1 cellular context compared by ENCODE assay signal in genomic region chr1:966135-966602, GRCh38.
TF ChIP-seq lines count a peak whose summit lies in the region.

A gene with protein sequence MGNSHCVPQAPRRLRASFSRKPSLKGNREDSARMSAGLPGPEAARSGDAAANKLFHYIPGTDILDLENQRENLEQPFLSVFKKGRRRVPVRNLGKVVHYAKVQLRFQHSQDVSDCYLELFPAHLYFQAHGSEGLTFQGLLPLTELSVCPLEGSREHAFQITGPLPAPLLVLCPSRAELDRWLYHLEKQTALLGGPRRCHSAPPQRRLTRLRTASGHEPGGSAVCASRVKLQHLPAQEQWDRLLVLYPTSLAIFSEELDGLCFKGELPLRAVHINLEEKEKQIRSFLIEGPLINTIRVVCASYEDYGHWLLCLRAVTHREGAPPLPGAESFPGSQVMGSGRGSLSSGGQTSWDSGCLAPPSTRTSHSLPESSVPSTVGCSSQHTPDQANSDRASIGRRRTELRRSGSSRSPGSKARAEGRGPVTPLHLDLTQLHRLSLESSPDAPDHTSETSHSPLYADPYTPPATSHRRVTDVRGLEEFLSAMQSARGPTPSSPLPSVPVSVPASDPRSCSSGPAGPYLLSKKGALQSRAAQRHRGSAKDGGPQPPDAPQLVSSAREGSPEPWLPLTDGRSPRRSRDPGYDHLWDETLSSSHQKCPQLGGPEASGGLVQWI (plus strand): TSS chr1:966482. CDS start chr1:966532, 50 bp downstream.

TF ChIP-seq in HepG2, 621 proteins besides CTCF, POLR2A, EP300 and RAD21 (continued from another document and continues in another):
- no peak for TF ChIP-seq ZNF546 (CRISPR knock-in tag; conservative IDR thresholded peaks at IDR 0.05)
- TF ChIP-seq ZNF224 (CRISPR knock-in tag; IDR thresholded peaks at IDR 0.05) = no peak
- TF ChIP-seq MAFG (CRISPR knock-in tag; IDR thresholded peaks at IDR 0.05) = no peak
- TF ChIP-seq, protein P1, sequence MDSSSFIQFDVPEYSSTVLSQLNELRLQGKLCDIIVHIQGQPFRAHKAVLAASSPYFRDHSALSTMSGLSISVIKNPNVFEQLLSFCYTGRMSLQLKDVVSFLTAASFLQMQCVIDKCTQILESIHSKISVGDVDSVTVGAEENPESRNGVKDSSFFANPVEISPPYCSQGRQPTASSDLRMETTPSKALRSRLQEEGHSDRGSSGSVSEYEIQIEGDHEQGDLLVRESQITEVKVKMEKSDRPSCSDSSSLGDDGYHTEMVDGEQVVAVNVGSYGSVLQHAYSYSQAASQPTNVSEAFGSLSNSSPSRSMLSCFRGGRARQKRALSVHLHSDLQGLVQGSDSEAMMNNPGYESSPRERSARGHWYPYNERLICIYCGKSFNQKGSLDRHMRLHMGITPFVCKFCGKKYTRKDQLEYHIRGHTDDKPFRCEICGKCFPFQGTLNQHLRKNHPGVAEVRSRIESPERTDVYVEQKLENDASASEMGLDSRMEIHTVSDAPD (CRISPR knock-in tag; IDR thresholded peaks at IDR 0.05) = no peak
- no peak for TF ChIP-seq ZNF3 (CRISPR knock-in tag; IDR thresholded peaks at IDR 0.05)
- TF ChIP-seq, protein P2, sequence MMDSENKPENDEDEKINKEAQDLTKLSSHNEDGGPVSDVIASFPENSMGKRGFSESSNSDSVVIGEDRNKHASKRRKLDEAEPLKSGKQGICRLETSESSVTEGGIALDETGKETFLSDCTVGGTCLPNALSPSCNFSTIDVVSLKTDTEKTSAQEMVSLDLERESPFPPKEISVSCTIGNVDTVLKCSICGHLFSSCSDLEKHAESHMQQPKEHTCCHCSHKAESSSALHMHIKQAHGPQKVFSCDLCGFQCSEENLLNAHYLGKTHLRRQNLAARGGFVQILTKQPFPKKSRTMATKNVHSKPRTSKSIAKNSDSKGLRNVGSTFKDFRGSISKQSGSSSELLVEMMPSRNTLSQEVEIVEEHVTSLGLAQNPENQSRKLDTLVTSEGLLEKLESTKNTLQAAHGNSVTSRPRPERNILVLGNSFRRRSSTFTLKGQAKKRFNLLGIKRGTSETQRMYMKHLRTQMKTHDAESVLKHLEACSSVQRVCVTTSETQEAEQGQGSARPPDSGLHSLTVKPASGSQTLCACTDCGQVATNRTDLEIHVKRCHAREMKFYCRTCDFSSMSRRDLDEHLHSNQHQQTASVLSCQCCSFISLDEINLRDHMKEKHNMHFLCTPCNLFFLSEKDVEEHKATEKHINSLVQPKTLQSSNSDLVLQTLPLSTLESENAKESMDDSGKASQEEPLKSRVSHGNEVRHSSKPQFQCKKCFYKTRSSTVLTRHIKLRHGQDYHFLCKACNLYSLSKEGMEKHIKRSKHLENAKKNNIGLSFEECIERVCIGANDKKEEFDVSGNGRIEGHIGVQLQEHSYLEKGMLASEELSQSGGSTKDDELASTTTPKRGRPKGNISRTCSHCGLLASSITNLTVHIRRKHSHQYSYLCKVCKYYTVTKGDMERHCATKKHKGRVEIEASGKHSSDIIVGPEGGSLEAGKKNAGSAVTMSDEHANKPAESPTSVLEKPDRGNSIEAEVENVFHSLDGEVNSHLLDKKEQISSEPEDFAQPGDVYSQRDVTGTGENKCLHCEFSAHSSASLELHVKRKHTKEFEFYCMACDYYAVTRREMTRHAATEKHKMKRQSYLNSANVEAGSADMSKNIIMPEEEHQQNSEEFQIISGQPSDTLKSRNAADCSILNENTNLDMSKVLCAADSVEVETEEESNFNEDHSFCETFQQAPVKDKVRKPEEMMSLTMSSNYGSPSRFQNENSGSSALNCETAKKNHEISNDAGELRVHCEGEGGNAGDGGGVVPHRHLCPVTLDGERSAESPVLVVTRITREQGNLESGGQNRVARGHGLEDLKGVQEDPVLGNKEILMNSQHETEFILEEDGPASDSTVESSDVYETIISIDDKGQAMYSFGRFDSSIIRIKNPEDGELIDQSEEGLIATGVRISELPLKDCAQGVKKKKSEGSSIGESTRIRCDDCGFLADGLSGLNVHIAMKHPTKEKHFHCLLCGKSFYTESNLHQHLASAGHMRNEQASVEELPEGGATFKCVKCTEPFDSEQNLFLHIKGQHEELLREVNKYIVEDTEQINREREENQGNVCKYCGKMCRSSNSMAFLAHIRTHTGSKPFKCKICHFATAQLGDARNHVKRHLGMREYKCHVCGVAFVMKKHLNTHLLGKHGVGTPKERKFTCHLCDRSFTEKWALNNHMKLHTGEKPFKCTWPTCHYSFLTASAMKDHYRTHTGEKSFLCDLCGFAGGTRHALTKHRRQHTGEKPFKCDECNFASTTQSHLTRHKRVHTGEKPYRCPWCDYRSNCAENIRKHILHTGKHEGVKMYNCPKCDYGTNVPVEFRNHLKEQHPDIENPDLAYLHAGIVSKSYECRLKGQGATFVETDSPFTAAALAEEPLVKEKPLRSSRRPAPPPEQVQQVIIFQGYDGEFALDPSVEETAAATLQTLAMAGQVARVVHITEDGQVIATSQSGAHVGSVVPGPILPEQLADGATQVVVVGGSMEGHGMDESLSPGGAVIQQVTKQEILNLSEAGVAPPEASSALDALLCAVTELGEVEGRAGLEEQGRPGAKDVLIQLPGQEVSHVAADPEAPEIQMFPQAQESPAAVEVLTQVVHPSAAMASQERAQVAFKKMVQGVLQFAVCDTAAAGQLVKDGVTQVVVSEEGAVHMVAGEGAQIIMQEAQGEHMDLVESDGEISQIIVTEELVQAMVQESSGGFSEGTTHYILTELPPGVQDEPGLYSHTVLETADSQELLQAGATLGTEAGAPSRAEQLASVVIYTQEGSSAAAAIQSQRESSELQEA (CRISPR knock-in tag; IDR thresholded peaks at IDR 0.05; ENCODE audit: not compliant biosample characterization) = no peak
- TF ChIP-seq ZNF598 (CRISPR knock-in tag; IDR thresholded peaks at IDR 0.05; ENCODE audit: borderline replicate concordance) = no peak; the same call in 1 of the 2 replicates
- TF ChIP-seq, protein P3, sequence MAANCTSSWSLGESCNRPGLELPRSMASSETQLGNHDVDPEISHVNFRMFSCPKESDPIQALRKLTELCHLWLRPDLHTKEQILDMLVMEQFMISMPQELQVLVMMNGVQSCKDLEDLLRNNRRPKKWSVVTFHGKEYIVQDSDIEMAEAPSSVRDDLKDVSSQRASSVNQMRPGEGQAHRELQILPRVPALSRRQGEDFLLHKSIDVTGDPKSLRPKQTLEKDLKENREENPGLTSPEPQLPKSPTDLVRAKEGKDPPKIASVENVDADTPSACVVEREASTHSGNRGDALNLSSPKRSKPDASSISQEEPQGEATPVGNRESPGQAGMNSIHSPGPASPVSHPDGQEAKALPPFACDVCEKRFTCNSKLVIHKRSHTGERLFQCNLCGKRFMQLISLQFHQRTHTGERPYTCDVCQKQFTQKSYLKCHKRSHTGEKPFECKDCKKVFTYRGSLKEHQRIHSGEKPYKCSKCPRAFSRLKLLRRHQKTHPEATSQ (CRISPR knock-in tag; IDR thresholded peaks at IDR 0.05; ENCODE audit: borderline replicate concordance) = no peak
- no peak for TF ChIP-seq SMC3 (IDR thresholded peaks at IDR 0.05; ENCODE audit: low read length)
- TF ChIP-seq ELF3 (CRISPR knock-in tag; IDR thresholded peaks at IDR 0.05) = no peak
- no peak for TF ChIP-seq ZFP36 (IDR thresholded peaks at IDR 0.05; ENCODE audit: borderline replicate concordance, low read depth, low read length, partially characterized antibody)
- no peak for TF ChIP-seq GPBP1L1 (CRISPR knock-in tag; IDR thresholded peaks at IDR 0.05)
- TF ChIP-seq PHF5A (CRISPR knock-in tag; IDR thresholded peaks at IDR 0.05; ENCODE audit: low read depth, unreplicated experiment) = peak; percentile 2
- TF ChIP-seq KLF9 (CRISPR knock-in tag; IDR thresholded peaks at IDR 0.05; ENCODE audit: low read depth) = no peak
- TF ChIP-seq RXRA (CRISPR knock-in tag; IDR thresholded peaks at IDR 0.05) = peak; percentile 42; the same call in 1 of the 2 replicates
- no peak for TF ChIP-seq ZXDC (CRISPR knock-in tag; IDR thresholded peaks at IDR 0.05)
- no peak for TF ChIP-seq ZNF850 (CRISPR knock-in tag; conservative IDR thresholded peaks at IDR 0.05)
- no peak for TF ChIP-seq ZFAT (CRISPR knock-in tag; conservative IDR thresholded peaks at IDR 0.05)
- no peak for TF ChIP-seq CCAR2 (optimal IDR thresholded peaks at IDR 0.05; ENCODE audit: low read depth, low read length)
- no peak for TF ChIP-seq ZNF670 (CRISPR knock-in tag; IDR thresholded peaks at IDR 0.05; ENCODE audit: borderline replicate concordance)
- no peak for TF ChIP-seq BRD4 (CRISPR knock-in tag; IDR thresholded peaks at IDR 0.05)
- TF ChIP-seq, protein P4, sequence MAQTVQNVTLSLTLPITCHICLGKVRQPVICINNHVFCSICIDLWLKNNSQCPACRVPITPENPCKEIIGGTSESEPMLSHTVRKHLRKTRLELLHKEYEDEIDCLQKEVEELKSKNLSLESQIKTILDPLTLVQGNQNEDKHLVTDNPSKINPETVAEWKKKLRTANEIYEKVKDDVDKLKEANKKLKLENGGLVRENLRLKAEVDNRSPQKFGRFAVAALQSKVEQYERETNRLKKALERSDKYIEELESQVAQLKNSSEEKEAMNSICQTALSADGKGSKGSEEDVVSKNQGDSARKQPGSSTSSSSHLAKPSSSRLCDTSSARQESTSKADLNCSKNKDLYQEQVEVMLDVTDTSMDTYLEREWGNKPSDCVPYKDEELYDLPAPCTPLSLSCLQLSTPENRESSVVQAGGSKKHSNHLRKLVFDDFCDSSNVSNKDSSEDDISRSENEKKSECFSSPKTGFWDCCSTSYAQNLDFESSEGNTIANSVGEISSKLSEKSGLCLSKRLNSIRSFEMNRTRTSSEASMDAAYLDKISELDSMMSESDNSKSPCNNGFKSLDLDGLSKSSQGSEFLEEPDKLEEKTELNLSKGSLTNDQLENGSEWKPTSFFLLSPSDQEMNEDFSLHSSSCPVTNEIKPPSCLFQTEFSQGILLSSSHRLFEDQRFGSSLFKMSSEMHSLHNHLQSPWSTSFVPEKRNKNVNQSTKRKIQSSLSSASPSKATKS (CRISPR knock-in tag; IDR thresholded peaks at IDR 0.05) = no peak
- TF ChIP-seq NR2F6 (IDR thresholded peaks at IDR 0.05) = no peak
- TF ChIP-seq NR2F6 (CRISPR knock-in tag; IDR thresholded peaks at IDR 0.05) = no peak
- no peak for TF ChIP-seq REXO4 (CRISPR knock-in tag; IDR thresholded peaks at IDR 0.05; ENCODE audit: borderline replicate concordance)
- TF ChIP-seq ZEB1 (IDR thresholded peaks at IDR 0.05; ENCODE audit: insufficient replicate concordance, low read depth) = no peak
- TF ChIP-seq GABPB1 (CRISPR knock-in tag; IDR thresholded peaks at IDR 0.05) = peak; percentile 54; the same call in 1 of the 2 replicates
- TF ChIP-seq, protein P5, sequence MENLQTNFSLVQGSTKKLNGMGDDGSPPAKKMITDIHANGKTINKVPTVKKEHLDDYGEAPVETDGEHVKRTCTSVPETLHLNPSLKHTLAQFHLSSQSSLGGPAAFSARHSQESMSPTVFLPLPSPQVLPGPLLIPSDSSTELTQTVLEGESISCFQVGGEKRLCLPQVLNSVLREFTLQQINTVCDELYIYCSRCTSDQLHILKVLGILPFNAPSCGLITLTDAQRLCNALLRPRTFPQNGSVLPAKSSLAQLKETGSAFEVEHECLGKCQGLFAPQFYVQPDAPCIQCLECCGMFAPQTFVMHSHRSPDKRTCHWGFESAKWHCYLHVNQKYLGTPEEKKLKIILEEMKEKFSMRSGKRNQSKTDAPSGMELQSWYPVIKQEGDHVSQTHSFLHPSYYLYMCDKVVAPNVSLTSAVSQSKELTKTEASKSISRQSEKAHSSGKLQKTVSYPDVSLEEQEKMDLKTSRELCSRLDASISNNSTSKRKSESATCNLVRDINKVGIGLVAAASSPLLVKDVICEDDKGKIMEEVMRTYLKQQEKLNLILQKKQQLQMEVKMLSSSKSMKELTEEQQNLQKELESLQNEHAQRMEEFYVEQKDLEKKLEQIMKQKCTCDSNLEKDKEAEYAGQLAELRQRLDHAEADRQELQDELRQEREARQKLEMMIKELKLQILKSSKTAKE (CRISPR knock-in tag; IDR thresholded peaks at IDR 0.05; ENCODE audit: borderline replicate concordance) = no peak
- no peak for TF ChIP-seq STAG1 (CRISPR knock-in tag; IDR thresholded peaks at IDR 0.05)
- 0 out of 2 replicates have a peak, but pooled peaks have one; percentile 11 for TF ChIP-seq ZFP36L1 (CRISPR knock-in tag; IDR thresholded peaks at IDR 0.05)
- TF ChIP-seq, protein P6, sequence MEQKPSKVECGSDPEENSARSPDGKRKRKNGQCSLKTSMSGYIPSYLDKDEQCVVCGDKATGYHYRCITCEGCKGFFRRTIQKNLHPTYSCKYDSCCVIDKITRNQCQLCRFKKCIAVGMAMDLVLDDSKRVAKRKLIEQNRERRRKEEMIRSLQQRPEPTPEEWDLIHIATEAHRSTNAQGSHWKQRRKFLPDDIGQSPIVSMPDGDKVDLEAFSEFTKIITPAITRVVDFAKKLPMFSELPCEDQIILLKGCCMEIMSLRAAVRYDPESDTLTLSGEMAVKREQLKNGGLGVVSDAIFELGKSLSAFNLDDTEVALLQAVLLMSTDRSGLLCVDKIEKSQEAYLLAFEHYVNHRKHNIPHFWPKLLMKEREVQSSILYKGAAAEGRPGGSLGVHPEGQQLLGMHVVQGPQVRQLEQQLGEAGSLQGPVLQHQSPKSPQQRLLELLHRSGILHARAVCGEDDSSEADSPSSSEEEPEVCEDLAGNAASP (CRISPR knock-in tag; IDR thresholded peaks at IDR 0.05; ENCODE audit: borderline replicate concordance) = no peak
- no peak for TF ChIP-seq ZNF639 (CRISPR knock-in tag; conservative IDR thresholded peaks at IDR 0.05)
